13 cellular contexts compared by ENCODE assay signal in the genomic region with DNA sequence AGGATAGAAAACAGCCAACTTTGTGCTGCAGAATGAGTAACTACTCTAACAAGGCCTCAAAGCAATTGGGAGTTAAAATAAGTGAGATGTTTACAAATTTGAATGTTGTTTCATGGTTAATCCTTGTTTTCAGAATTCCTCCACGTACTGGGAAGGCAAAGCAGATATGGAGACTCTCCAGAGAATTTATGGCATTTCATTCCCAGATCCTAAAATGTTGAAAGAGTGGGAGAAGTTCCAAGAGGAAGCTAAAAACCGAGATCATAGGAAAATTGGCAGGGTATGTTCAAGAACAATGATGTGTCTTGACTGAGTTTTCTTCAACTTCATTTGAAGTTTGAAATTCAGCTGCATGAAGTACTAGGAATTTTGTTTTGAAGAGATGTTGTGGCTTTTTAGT.
"Had no signal": no experiment of that assay in that cellular context is flagged by ENCODE, and none has a peak within 500 bp of the region (broad histone marks: within the 10 kb centered on the region; RNA-seq: fewer than 3 reads in every experiment).

No MANE protein-coding gene starts in this region.

- ATAC-seq: activated naive CD8-positive, alpha-beta T cell treated with anti-CD3 and anti-CD28 coated beads, Interleukin-2, amount 50 U/mL, for 24 hours; lower lobe of right lung had no signal

- H3K4me3 ChIP-seq: coronary artery, lower lobe of right lung, neural progenitor cell, ovary had no signal

- H3K9me3 ChIP-seq: lower lobe of right lung, ovary had no signal

- H3K36me3 ChIP-seq: ovary had no signal

- H3K4me1 ChIP-seq: foreskin keratinocyte, lower lobe of right lung, neural progenitor cell had no signal

- H3K27ac ChIP-seq: coronary artery, foreskin keratinocyte, lower lobe of right lung, neural progenitor cell, ovary had no signal

- H3K27me3 ChIP-seq: foreskin keratinocyte, neural progenitor cell, ovary had no signal

- DNase-seq: activated CD4-positive, alpha-beta memory T cell treated with anti-CD3 and anti-CD28 coated beads, Interleukin-2, amount 10 ng/mL, durations not matched to agents 7 days and 5 days; activated CD4-positive, CD25-positive, alpha-beta regulatory T cell treated with anti-CD3 and anti-CD28 coated beads, Interleukin-2, amount 50 U/mL, for 72 hours; activated naive CD8-positive, alpha-beta T cell treated with anti-CD3 and anti-CD28 coated beads, Interleukin-2, amount 50 U/mL, for 24 hours; activated T-cell treated with anti-CD3 and anti-CD28 coated beads, Interleukin-2, amount 50 U/mL, for 48 hours; central memory CD4-positive, alpha-beta T cell; effector CD4-positive, alpha-beta T cell; foreskin keratinocyte; lower lobe of right lung; midbrain; ovary; small intestine had no signal
